20 cellular contexts compared by ENCODE assay signal in genomic region chrX:9515464-9515863, GRCh38. TPM values are rescaled to one million over a fixed set of nuclear protein-coding genes. Genes with fewer than 3 reads are reported as not detected.
DNase-seq lines count a peak whose midpoint lies in the region; ATAC-seq lines count a peak whose summit lies in the region.
"Had no signal": no experiment of that assay in that cellular context is flagged by ENCODE, and none has a peak within 500 bp of the region (broad histone marks: within the 10 kb centered on the region; RNA-seq: fewer than 3 reads in every experiment).

No MANE protein-coding gene starts in this region.

- intact Hi-C loops in dendritic cell treated with granulocyte-macrophage colony-stimulating factor and Interleukin-4, amounts not matched to agents 40 ng/mL and 50 ng/mL, for 4 days (cut with micrococcal nuclease) = no loop called here

- peaks cover 4% of the 10 kb centered on the region for H3K9me3 Mint-ChIP-seq in activated CD8-positive, alpha-beta memory T cell treated with anti-CD3 and anti-CD28 coated beads, Interleukin-2, amount 10 ng/mL, durations not matched to agents 7 days and 5 days (ENCODE audit: low read depth)
- H3K9me3 Mint-ChIP-seq in dendritic cell treated with granulocyte-macrophage colony-stimulating factor and Interleukin-4, amounts not matched to agents 40 ng/mL and 50 ng/mL, for 4 days = no peaks in the 10 kb centered on the region
- no peaks in the 10 kb centered on the region for H3K9me3 Mint-ChIP-seq in natural killer cell treated with Interleukin-12 subunit alpha and Interleukin-12 subunit beta and Interleukin-15 and Interleukin-18, amount 100 ng/mL, for 72 hours
- H3K9me3 Mint-ChIP-seq: stimulated activated memory B cell treated with anti-CD40 and anti-IgM and Interleukin-4, amounts not matched to agents 10 μg/mL and 1 μg/mL and 100 μg/mL, for 72 hours had no signal

- H3K36me3 Mint-ChIP-seq in activated CD8-positive, alpha-beta memory T cell treated with anti-CD3 and anti-CD28 coated beads, Interleukin-2, amount 10 ng/mL, durations not matched to agents 7 days and 5 days = peaks cover 23% of the 10 kb centered on the region
- peaks cover 24% of the 10 kb centered on the region for H3K36me3 Mint-ChIP-seq in dendritic cell treated with granulocyte-macrophage colony-stimulating factor and Interleukin-4, amounts not matched to agents 40 ng/mL and 50 ng/mL, for 4 days (ENCODE audit: low read depth)
- peaks cover 4% of the 10 kb centered on the region for H3K36me3 Mint-ChIP-seq in natural killer cell treated with Interleukin-12 subunit alpha and Interleukin-12 subunit beta and Interleukin-15 and Interleukin-18, amount 100 ng/mL, for 72 hours

- CTCF ChIA-PET in activated CD8-positive, alpha-beta memory T cell treated with anti-CD3 and anti-CD28 coated beads, Interleukin-2, amount 10 ng/mL, durations not matched to agents 7 days and 5 days (lab: Charles Lee) = no interaction called here

- H3K36me3 ChIP-seq in KOPT-K1 (ENCODE audit: insufficient read depth, low read length) = peaks cover 4% of the 10 kb centered on the region; the same call in 1 of the 2 replicates
- H3K36me3 ChIP-seq: esophagus muscularis mucosa had no signal

- no peak overlapping the region for H3K4me3 Mint-ChIP-seq in activated CD8-positive, alpha-beta memory T cell treated with anti-CD3 and anti-CD28 coated beads, Interleukin-2, amount 10 ng/mL, durations not matched to agents 7 days and 5 days
- H3K4me3 Mint-ChIP-seq in dendritic cell treated with granulocyte-macrophage colony-stimulating factor and Interleukin-4, amounts not matched to agents 40 ng/mL and 50 ng/mL, for 4 days = no peak overlapping the region
- H3K4me3 Mint-ChIP-seq in natural killer cell treated with Interleukin-12 subunit alpha and Interleukin-12 subunit beta and Interleukin-15 and Interleukin-18, amount 100 ng/mL, for 72 hours = peak overlapping the region; percentile 88
- H3K4me3 Mint-ChIP-seq: stimulated activated memory B cell treated with anti-CD40 and anti-IgM and Interleukin-4, amounts not matched to agents 10 μg/mL and 1 μg/mL and 100 μg/mL, for 72 hours had no signal

- no peaks in the 10 kb centered on the region for H3K27me3 Mint-ChIP-seq in activated CD8-positive, alpha-beta memory T cell treated with anti-CD3 and anti-CD28 coated beads, Interleukin-2, amount 10 ng/mL, durations not matched to agents 7 days and 5 days
- no peaks in the 10 kb centered on the region for H3K27me3 Mint-ChIP-seq in dendritic cell treated with granulocyte-macrophage colony-stimulating factor and Interleukin-4, amounts not matched to agents 40 ng/mL and 50 ng/mL, for 4 days
- H3K27me3 Mint-ChIP-seq in natural killer cell treated with Interleukin-12 subunit alpha and Interleukin-12 subunit beta and Interleukin-15 and Interleukin-18, amount 100 ng/mL, for 72 hours = no peaks in the 10 kb centered on the region
- H3K27me3 Mint-ChIP-seq: stimulated activated memory B cell treated with anti-CD40 and anti-IgM and Interleukin-4, amounts not matched to agents 10 μg/mL and 1 μg/mL and 100 μg/mL, for 72 hours had no signal

- DNase-seq in activated CD8-positive, alpha-beta memory T cell treated with anti-CD3 and anti-CD28 coated beads, Interleukin-2, amount 10 ng/mL, durations not matched to agents 7 days and 5 days = no peak
- no peak for DNase-seq in activated CD8-positive, alpha-beta memory T cell treated with anti-CD3 and anti-CD28 coated beads, Interleukin-2, amount 50 U/mL, for 48 hours
- DNase-seq in natural killer cell treated with Interleukin-12 subunit alpha and Interleukin-12 subunit beta and Interleukin-15 and Interleukin-18, amount 100 ng/mL, for 72 hours (ENCODE audit: low spot score) = no peak
- DNase-seq in NK-92 treated with Interleukin-12 subunit alpha and Interleukin-12 subunit beta, amount 100 ng/mL, for 24 hours (lab: John Stamatoyannopoulos, UW) = no peak
- DNase-seq in NCI-H510A treated with DMSO at 0.1 percent for 48 hours (lab: John Stamatoyannopoulos, UW) (no peak), dedifferentiated amniotic fluid mesenchymal stem cell (ENCODE audit: extremely low spot score) (no peak)
- DNase-seq: activated T-cell treated with anti-CD3 and anti-CD28 coated beads for 4 hours; cerebellar nuclear complex; effector memory CD4-positive, alpha-beta T cell; kidney; NCI-H1092 treated with DMSO at 0.1 percent for 48 hours; NCI-H2081 treated with DMSO at 0.1 percent for 48 hours had no signal

- H3K4me1 Mint-ChIP-seq in activated CD8-positive, alpha-beta memory T cell treated with anti-CD3 and anti-CD28 coated beads, Interleukin-2, amount 10 ng/mL, durations not matched to agents 7 days and 5 days = peaks cover 26% of the 10 kb centered on the region
- H3K4me1 Mint-ChIP-seq in dendritic cell treated with granulocyte-macrophage colony-stimulating factor and Interleukin-4, amounts not matched to agents 40 ng/mL and 50 ng/mL, for 4 days (ENCODE audit: low read depth) = peaks cover 31% of the 10 kb centered on the region
- H3K4me1 Mint-ChIP-seq in natural killer cell treated with Interleukin-12 subunit alpha and Interleukin-12 subunit beta and Interleukin-15 and Interleukin-18, amount 100 ng/mL, for 72 hours (ENCODE audit: low read depth in 2 of 2) = peaks cover 32 to 39% of the 10 kb centered on the region in 2 donors

- no peak for ATAC-seq in activated CD8-positive, alpha-beta memory T cell treated with anti-CD3 and anti-CD28 coated beads, Interleukin-2, amount 10 ng/mL, durations not matched to agents 7 days and 5 days
- ATAC-seq in natural killer cell treated with Interleukin-12 subunit alpha and Interleukin-12 subunit beta and Interleukin-15 and Interleukin-18, amount 100 ng/mL, for 72 hours = no peak
- ATAC-seq: HepG2; Panc1; stimulated activated memory B cell treated with anti-CD40 and anti-IgM and Interleukin-4, amounts not matched to agents 10 μg/mL and 1 μg/mL and 100 μg/mL, for 72 hours had no signal

- H3K27ac ChIP-seq in KOPT-K1 (ENCODE audit: low read depth, low read length, poor library complexity, severe bottlenecking) = peak overlapping the region; percentile 14
- H3K27ac ChIP-seq: esophagus muscularis mucosa, HL-60, skin epidermis had no signal

- no peaks in the 10 kb centered on the region for H3K9me3 ChIP-seq in KOPT-K1 (ENCODE audit: insufficient read depth, low read length, poor library complexity, severe bottlenecking)
- H3K9me3 ChIP-seq: esophagus muscularis mucosa had no signal

- peak overlapping the region; percentile 24 for H3K27ac Mint-ChIP-seq in activated CD8-positive, alpha-beta memory T cell treated with anti-CD3 and anti-CD28 coated beads, Interleukin-2, amount 10 ng/mL, durations not matched to agents 7 days and 5 days
- H3K27ac Mint-ChIP-seq in dendritic cell treated with granulocyte-macrophage colony-stimulating factor and Interleukin-4, amounts not matched to agents 40 ng/mL and 50 ng/mL, for 4 days = peak overlapping the region; percentile 20
- peak overlapping the region; percentile 80 to 85 for H3K27ac Mint-ChIP-seq in natural killer cell treated with Interleukin-12 subunit alpha and Interleukin-12 subunit beta and Interleukin-15 and Interleukin-18, amount 100 ng/mL, for 72 hours

RNA-seq across cellular contexts. Expression of gene TBL1X, which starts 50.6 kb away (rescaled TPM):
- 10 to 100 TPM; 33.2 to 35.5 TPM for total RNA-seq in activated CD8-positive, alpha-beta memory T cell treated with anti-CD3 and anti-CD28 coated beads, Interleukin-2, amount 10 ng/mL, durations not matched to agents 7 days and 5 days
- 10 to 100 TPM; 32.3 to 37.9 TPM for total RNA-seq in natural killer cell treated with Interleukin-12 subunit alpha and Interleukin-12 subunit beta and Interleukin-15 and Interleukin-18, amount 100 ng/mL, for 72 hours

Comparison
In these comparisons a context has a peak if more than half of its experiments do, and no peak if none do; other contexts are left out.
1. H3K27ac Mint-ChIP-seq: peak in every context shown above with its lines; median percentile 82 in natural killer cell treated with Interleukin-12 subunit alpha and Interleukin-12 subunit beta and Interleukin-15 and Interleukin-18, amount 100 ng/mL, for 72 hours; 24 in activated CD8-positive, alpha-beta memory T cell treated with anti-CD3 and anti-CD28 coated beads, Interleukin-2, amount 10 ng/mL, durations not matched to agents 7 days and 5 days; 20 in dendritic cell treated with granulocyte-macrophage colony-stimulating factor and Interleukin-4, amounts not matched to agents 40 ng/mL and 50 ng/mL, for 4 days.